Comparison of ENCODE assay signal across 9 cellular contexts in the genomic region with DNA sequence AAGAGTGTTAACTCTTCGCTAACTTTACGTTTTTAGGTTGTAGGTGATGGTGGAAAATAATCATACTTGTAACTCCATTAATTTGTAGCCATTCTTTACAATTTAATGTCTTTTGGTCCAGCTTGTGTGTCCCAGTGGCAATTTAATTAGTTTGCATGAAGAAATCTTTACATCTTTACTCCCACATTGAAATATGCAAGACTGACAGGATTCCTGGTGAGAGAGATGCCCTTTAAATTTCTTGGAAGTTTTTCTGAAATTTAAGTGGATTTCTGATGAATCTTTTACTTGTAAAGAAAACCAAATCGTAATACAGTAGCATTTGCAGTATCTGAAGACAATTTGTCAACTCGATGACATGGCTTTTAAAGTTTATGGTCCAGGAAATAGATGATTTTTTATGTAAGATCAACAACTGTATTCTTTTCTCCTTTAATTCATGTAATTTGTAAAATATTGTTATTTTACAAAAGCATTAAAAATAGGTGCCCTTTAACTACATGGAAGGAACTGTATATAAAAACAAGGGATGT. TPM values are rescaled to one million over a fixed set of nuclear protein-coding genes. Genes with fewer than 3 reads are reported as not detected.
DNase-seq lines count a peak whose midpoint lies in the region; ATAC-seq and TF ChIP-seq lines count a peak whose summit lies in the region.
"Had no signal": no experiment of that assay in that cellular context is flagged by ENCODE, and none has a peak within 500 bp of the region (broad histone marks: within the 10 kb centered on the region; RNA-seq: fewer than 3 reads in every experiment).

No MANE protein-coding gene starts in this region.

- no peak for TF ChIP-seq EP300 in suprapubic skin (IDR thresholded peaks at IDR 0.05)

- no peak overlapping the region for H3K27ac ChIP-seq in suprapubic skin

- peaks cover 15% of the 10 kb centered on the region for H3K36me3 Mint-ChIP-seq in T-helper 2 cell treated with Interferon-gamma antibody and Interleukin-4, amounts not matched to agents 5 μg/mL and 100 μg/mL, for 36 hours (ENCODE audit: low read depth)
- H3K36me3 Mint-ChIP-seq: memory B cell had no signal

- TF ChIP-seq CTCF in kidney epithelial cell (IDR thresholded peaks at IDR 0.05; ENCODE audit: insufficient read depth, low read length, poor library complexity, severe bottlenecking) (no peak), suprapubic skin (IDR thresholded peaks at IDR 0.05) (no peak)

- TF ChIP-seq POLR2A in suprapubic skin (IDR thresholded peaks at IDR 0.05), result no peak

- no peaks in the 10 kb centered on the region for H3K9me3 Mint-ChIP-seq in T-helper 2 cell treated with Interferon-gamma antibody and Interleukin-4, amounts not matched to agents 5 μg/mL and 100 μg/mL, for 36 hours
- H3K9me3 Mint-ChIP-seq: memory B cell had no signal

- peaks cover 48% of the 10 kb centered on the region for H3K4me1 Mint-ChIP-seq in T-helper 2 cell treated with Interferon-gamma antibody and Interleukin-4, amounts not matched to agents 5 μg/mL and 100 μg/mL, for 36 hours (ENCODE audit: low read depth)

- H3K27ac Mint-ChIP-seq in T-helper 2 cell treated with Interferon-gamma antibody and Interleukin-4, amounts not matched to agents 5 μg/mL and 100 μg/mL, for 36 hours, result no peak overlapping the region
- H3K27ac Mint-ChIP-seq: memory B cell had no signal

- H3K36me3 ChIP-seq in kidney epithelial cell (ENCODE audit: control insufficient read depth, insufficient read depth, low read length) (no peaks in the 10 kb centered on the region), suprapubic skin (no peaks in the 10 kb centered on the region)

- H3K4me3 Mint-ChIP-seq in T-helper 2 cell treated with Interferon-gamma antibody and Interleukin-4, amounts not matched to agents 5 μg/mL and 100 μg/mL, for 36 hours, result peak overlapping the region; percentile 93

- no peak for ATAC-seq in GM18873 (IDR thresholded peaks at IDR 0.05; ENCODE audit: low FRiP score, unreplicated experiment)

- H3K4me1 ChIP-seq in suprapubic skin, result peaks cover 45% of the 10 kb centered on the region

- no peak for DNase-seq in T-helper 2 cell treated with Interferon-gamma antibody and Interleukin-4, amounts not matched to agents 5 μg/mL and 100 μg/mL, for 36 hours (ENCODE audit: low spot score)
- DNase-seq in T-helper 2 cell, result no peak
- DNase-seq in amniotic epithelial cell (ENCODE audit: low read depth), result peak; percentile 8
- DNase-seq in kidney epithelial cell (ENCODE audit: low read depth), result no peak
- no peak for DNase-seq in suprapubic skin (ENCODE audit: low spot score in 2 of 2)
- no peak for DNase-seq in NCI-H2196 (lab: John Stamatoyannopoulos, UW; ENCODE audit: unreplicated experiment)
- DNase-seq in NCI-H1417 treated with DMSO at 0.1 percent for 48 hours (lab: John Stamatoyannopoulos, UW), result no peak

- no peaks in the 10 kb centered on the region for H3K27me3 ChIP-seq in kidney epithelial cell (ENCODE audit: control insufficient read depth, insufficient read depth, low read length)
- H3K27me3 ChIP-seq in suprapubic skin, result no peaks in the 10 kb centered on the region

- 46% methylated on average over 4 of the region's 4 CpGs for WGBS in suprapubic skin

- H3K4me3 ChIP-seq in kidney epithelial cell (ENCODE audit: low read depth, low read length), result peak overlapping the region; percentile 76
- H3K4me3 ChIP-seq in suprapubic skin, result peak overlapping the region; percentile 62

- no peaks in the 10 kb centered on the region for H3K27me3 Mint-ChIP-seq in T-helper 2 cell treated with Interferon-gamma antibody and Interleukin-4, amounts not matched to agents 5 μg/mL and 100 μg/mL, for 36 hours (ENCODE audit: low read depth)
- H3K27me3 Mint-ChIP-seq: memory B cell had no signal

- no peaks in the 10 kb centered on the region for H3K9me3 ChIP-seq in suprapubic skin

RNA-seq across cellular contexts. Expression of gene PHLPP1, which starts 3.0 kb away (rescaled TPM):
- 4.4 and 5.2 TPM in 2 replicates for total RNA-seq in kidney epithelial cell
- 10 to 100 TPM; 28.1 to 56.6 (median 37.1) TPM for total RNA-seq in suprapubic skin
